8 cellular contexts compared by ENCODE assay signal in genomic region chr6:170289971-170290305, GRCh38. TPM values are rescaled to one million over a fixed set of nuclear protein-coding genes. Genes with fewer than 3 reads are reported as not detected.
DNase-seq lines count a peak whose midpoint lies in the region; ATAC-seq and TF ChIP-seq lines count a peak whose summit lies in the region.

No MANE protein-coding gene starts in this region.

- H3K27me3 ChIP-seq in A673 (replicated peaks; ENCODE audit: insufficient read depth, low read depth, low read length, poor library complexity), result peaks cover 64% of the 10 kb centered on the region
- H3K27me3 ChIP-seq in mucosa of stomach (ENCODE audit: control insufficient read depth, insufficient read depth, low read length), result peaks cover 86% of the 10 kb centered on the region

- H3K4me3 ChIP-seq in A673 (ENCODE audit: low read depth, low read length, poor library complexity, severe bottlenecking), result peak overlapping the region; percentile 76
- H3K4me3 ChIP-seq in choroid plexus epithelial cell (ENCODE audit: low read depth, low read length), result peak overlapping the region; percentile 59
- peak overlapping the region; percentile 35 for H3K4me3 ChIP-seq in mucosa of stomach (ENCODE audit: low read length)

- peak; percentile 4 for ATAC-seq in HG03432 (IDR thresholded peaks at IDR 0.05; ENCODE audit: unreplicated experiment)
- ATAC-seq in GM19328 (IDR thresholded peaks at IDR 0.05; ENCODE audit: unreplicated experiment), result no peak
- no peak for ATAC-seq in HG02610 (IDR thresholded peaks at IDR 0.05; ENCODE audit: unreplicated experiment)
- no peak for ATAC-seq in GM21528 (IDR thresholded peaks at IDR 0.05; ENCODE audit: low FRiP score, unreplicated experiment)
- no peak for ATAC-seq in GM18511 (IDR thresholded peaks at IDR 0.05; ENCODE audit: unreplicated experiment)

- CTCF ChIA-PET in A673 (lab: Charles Lee), result no interaction called here

- no peak for DNase-seq in A673 (ENCODE audit: low spot score)
- DNase-seq in choroid plexus epithelial cell (ENCODE audit: low read depth), result no peak

- H3K36me3 ChIP-seq in A673 (ENCODE audit: insufficient read depth, low read length, poor library complexity, severe bottlenecking) (no peaks in the 10 kb centered on the region), mucosa of stomach (ENCODE audit: control insufficient read depth, insufficient read depth, low read length) (no peaks in the 10 kb centered on the region)

- peak overlapping the region; percentile 58 for H3K9ac ChIP-seq in mucosa of stomach (ENCODE audit: low read length)

- H3K27ac ChIP-seq in A673 (ENCODE audit: low read depth, low read length, poor library complexity, severe bottlenecking), result no peak overlapping the region

- POLR2A ChIA-PET in A673 (lab: Charles Lee; ENCODE audit: low non-redundant PET), result no interaction called here

- H3K9me3 ChIP-seq in A673 (ENCODE audit: low read depth, low read length, poor library complexity, severe bottlenecking) (no peaks in the 10 kb centered on the region), mucosa of stomach (ENCODE audit: control insufficient read depth, low read length) (no peaks in the 10 kb centered on the region)

- intact Hi-C loops in A673 (cut with micrococcal nuclease; ENCODE audit: unreplicated experiment), result loop anchor here (10.0 kb wide), 2 partner anchors 225 to 345 kb away; no protein-coding TSS in a partner anchor

- peaks cover 32% of the 10 kb centered on the region for H3K4me1 ChIP-seq in A673 (ENCODE audit: insufficient read depth, low read length, poor library complexity, severe bottlenecking)
- H3K4me1 ChIP-seq in mucosa of stomach (ENCODE audit: control insufficient read depth, insufficient read depth, low read length), result peaks cover 50% of the 10 kb centered on the region

- TF ChIP-seq CTCF in A673 (conservative IDR thresholded peaks at IDR 0.05; ENCODE audit: low read depth, low read length) (no peak), choroid plexus epithelial cell (conservative IDR thresholded peaks at IDR 0.05; ENCODE audit: low read depth, low read length) (no peak)

- no TSS peak for BruUV-seq in A673 (replicated peaks; lab: Mats Ljungman, UMichigan)

RNA-seq across cellular contexts. Expression of gene DLL1, which starts 0.9 kb away (rescaled TPM):
- 1.1 and 1.2 TPM in 2 replicates for total RNA-seq in A673 (2021)

RNA-seq across cellular contexts. Expression of gene FAM120B, which starts 16.6 kb away (rescaled TPM):
- 30.3 and 31.6 TPM in 2 replicates for total RNA-seq in A673 (2021)
